In the genomic region with DNA sequence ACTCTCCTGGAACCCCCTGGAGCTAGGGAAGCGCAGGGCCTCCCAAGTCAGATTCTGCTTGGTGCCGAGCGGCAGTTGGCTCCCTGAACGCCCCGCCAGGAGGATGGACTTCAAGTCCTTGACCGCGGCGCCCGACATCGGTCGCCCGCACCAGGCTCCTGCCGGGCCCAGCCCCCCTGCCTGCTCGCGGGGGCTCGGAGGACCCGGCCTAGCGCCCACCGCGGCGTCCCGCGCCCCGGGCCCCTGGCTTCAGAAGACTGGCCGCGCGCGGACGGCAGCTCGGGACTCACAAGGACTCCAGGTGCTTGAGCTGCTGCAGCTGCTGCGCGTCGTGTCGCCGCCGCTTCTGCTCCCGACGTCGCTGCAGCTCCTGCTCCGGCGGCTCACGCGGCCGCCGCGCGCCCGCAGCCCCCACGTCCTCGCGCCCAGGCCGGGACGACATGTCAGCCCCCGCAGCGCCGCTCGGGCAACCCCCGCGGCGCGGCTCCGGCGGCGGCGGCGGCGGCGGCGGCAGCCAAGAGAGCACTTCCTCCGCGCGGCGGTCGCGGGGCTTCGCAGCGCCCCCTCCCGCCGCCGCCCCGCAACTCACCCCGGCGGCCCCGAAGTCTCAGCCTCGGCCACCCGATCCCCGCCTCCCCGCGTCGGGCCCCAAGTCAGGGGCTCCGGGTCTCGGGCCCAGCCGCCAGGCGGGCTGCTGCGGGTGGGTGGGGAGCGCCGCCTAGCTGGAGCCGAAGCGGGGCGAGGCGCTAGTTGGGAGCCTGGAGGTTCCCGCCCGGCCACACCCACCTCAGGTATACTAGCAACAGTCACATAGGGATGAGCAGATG, we compare ENCODE assay signal across 8 cellular contexts. TPM values are rescaled to one million over a fixed set of nuclear protein-coding genes. Genes with fewer than 3 reads are reported as not detected.
DNase-seq lines count a peak whose midpoint lies in the region; ATAC-seq and TF ChIP-seq lines count a peak whose summit lies in the region.

A gene with protein sequence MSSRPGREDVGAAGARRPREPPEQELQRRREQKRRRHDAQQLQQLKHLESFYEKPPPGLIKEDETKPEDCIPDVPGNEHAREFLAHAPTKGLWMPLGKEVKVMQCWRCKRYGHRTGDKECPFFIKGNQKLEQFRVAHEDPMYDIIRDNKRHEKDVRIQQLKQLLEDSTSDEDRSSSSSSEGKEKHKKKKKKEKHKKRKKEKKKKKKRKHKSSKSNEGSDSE (minus strand): TSS at position 474 of the 827 bp plus-strand sequence. CDS start 32 bp downstream, at position 442.

- peak within 1 kb of the TSS; percentile 78 for H3K4me3 Mint-ChIP-seq in central memory CD8-positive, alpha-beta T cell

- no peaks in the 10 kb centered on the region for H3K9me3 ChIP-seq in AG04450 (ENCODE audit: control insufficient read depth, insufficient read depth, low read length)

- H3K27me3 Mint-ChIP-seq in central memory CD8-positive, alpha-beta T cell = peaks cover 8% of the 10 kb centered on the region

- CTCF ChIA-PET in AG04450 (lab: Charles Lee) = interaction anchor here (0.6 to 5.7 kb wide), 37 partner anchors 11 to 1002 kb away, joined by 3 to 104 read pairs (median 5); a partner anchor contains a TSS

- intact Hi-C loops in left colon (cut with DNase I, micrococcal nuclease) = no loop called here

- POLR2A ChIA-PET in AG04450 (lab: Yijun Ruan, JAX) = interaction anchor here (1.0 kb wide), 1 partner anchor 46 kb away, joined by 4 read pairs; a partner anchor contains a TSS

- H3K4me1 Mint-ChIP-seq in central memory CD8-positive, alpha-beta T cell = peaks cover 41% of the 10 kb centered on the region

- H3K36me3 Mint-ChIP-seq in central memory CD8-positive, alpha-beta T cell (ENCODE audit: insufficient read depth) = peaks cover 5% of the 10 kb centered on the region

- H3K9me3 Mint-ChIP-seq in central memory CD8-positive, alpha-beta T cell = no peaks in the 10 kb centered on the region

- peaks cover 2% of the 10 kb centered on the region for H3K27me3 ChIP-seq in AG04450 (ENCODE audit: control insufficient read depth, insufficient read depth, low read length)

- TF ChIP-seq CTCF in AG04450 (IDR thresholded peaks at IDR 0.05; ENCODE audit: low read depth, low read length) = peak; percentile 25; the same call in 1 of the 2 replicates

- H3K4me3 ChIP-seq in AG04450 (ENCODE audit: low read depth, low read length) = peak within 1 kb of the TSS; percentile 80

- ATAC-seq in GM18861 (IDR thresholded peaks at IDR 0.05; ENCODE audit: unreplicated experiment) (peak; percentile 66), HG03066 (IDR thresholded peaks at IDR 0.05; ENCODE audit: low read depth, unreplicated experiment) (peak; percentile 84), left colon (peak; percentile 88)
- ATAC-seq in central memory CD8-positive, alpha-beta T cell (replicated peaks; ENCODE audit: extremely low read depth, poor library complexity, severe bottlenecking) = peak; percentile 83

- H3K27ac ChIP-seq in AG04450 (ENCODE audit: low read depth, low read length) = peak within 1 kb of the TSS; percentile 39

- DNase-seq in AG04450 (ENCODE audit: low read depth, low spot score) (no peak), NCI-H2196 (lab: John Stamatoyannopoulos, UW; ENCODE audit: unreplicated experiment) (peak; percentile 70), left colon (peak; percentile 57 to 74)
- peak; percentile 50 to 66 (median 56) for DNase-seq in activated CD4-positive, CD25-positive, alpha-beta regulatory T cell (lab: John Stamatoyannopoulos, UW)
- peak; percentile 56 to 58 for DNase-seq in central memory CD8-positive, alpha-beta T cell (ENCODE audit: low spot score in 2 of 2)
- DNase-seq in stimulated activated CD4-positive, alpha-beta T cell treated with anti-CD3 and anti-CD28 coated beads, Interleukin-1b, Interleukin-23, amount 100 ng/mL, for 4 hours (ENCODE audit: low read depth in 2 of 2) = peak; percentile 62 to 74

- H3K27ac Mint-ChIP-seq in central memory CD8-positive, alpha-beta T cell (ENCODE audit: low read depth) = peak within 1 kb of the TSS; percentile 67

RNA-seq across cellular contexts. Expression of the gene that starts here (rescaled TPM):
- polyA plus RNA-seq in AG04450 (2011; rRNA removed) = 18.2 and 23.9 TPM in 2 replicates
- polyA minus RNA-seq in AG04450 (2011; rRNA and poly(A)+ RNA removed) = 9.1 and 9.7 TPM in 2 replicates
- total RNA-seq in left colon = 1 to 10 TPM; 9.5 to 9.9 TPM
